11 cellular contexts compared by ENCODE assay signal in genomic region chr1:67261646-67262045, GRCh38. TPM values are rescaled to one million over a fixed set of nuclear protein-coding genes. Genes with fewer than 3 reads are reported as not detected.
DNase-seq lines count a peak whose midpoint lies in the region; ATAC-seq and TF ChIP-seq lines count a peak whose summit lies in the region.
"Had no signal": no experiment of that assay in that cellular context is flagged by ENCODE, and none has a peak within 500 bp of the region (broad histone marks: within the 10 kb centered on the region; RNA-seq: fewer than 3 reads in every experiment).

No MANE protein-coding gene starts in this region.

- H3K27me3 ChIP-seq in CD4-positive, alpha-beta T cell (ENCODE audit: control insufficient read depth, insufficient read depth, low read length): no peaks in the 10 kb centered on the region
- no peaks in the 10 kb centered on the region for H3K27me3 ChIP-seq in lower lobe of right lung (ENCODE audit: low read depth)
- no peaks in the 10 kb centered on the region for H3K27me3 ChIP-seq in smooth muscle cell (ENCODE audit: low read depth)

- peak; percentile 66 for ATAC-seq in CD4-positive, alpha-beta T cell (ENCODE audit: poor library complexity)
- ATAC-seq in HG03354 (IDR thresholded peaks at IDR 0.05; ENCODE audit: poor library complexity, severe bottlenecking, unreplicated experiment): peak; percentile 48
- ATAC-seq in activated T-cell treated with anti-CD3 and anti-CD28 coated beads, Interleukin-2, amount 50 U/mL, for 72 hours (replicated peaks in 1 of 2): peak; percentile 44 to 57
- no peak for ATAC-seq in lower lobe of right lung
- no peak for ATAC-seq in GM21737 (IDR thresholded peaks at IDR 0.05; ENCODE audit: unreplicated experiment)
- no peak for ATAC-seq in HG02588 (IDR thresholded peaks at IDR 0.05; ENCODE audit: unreplicated experiment)
- ATAC-seq: stimulated activated memory B cell treated with anti-CD40 and anti-IgM and Interleukin-4, amounts not matched to agents 10 μg/mL and 1 μg/mL and 100 μg/mL, for 72 hours had no signal

- no peaks in the 10 kb centered on the region for H3K36me3 Mint-ChIP-seq in CD4-positive, alpha-beta T cell (ENCODE audit: low read depth)
- H3K36me3 Mint-ChIP-seq in activated T-cell treated with anti-CD3 and anti-CD28 coated beads, Interleukin-2, amount 50 U/mL, for 72 hours (ENCODE audit: insufficient read depth in 2 of 2): no peaks in the 10 kb centered on the region
- H3K36me3 Mint-ChIP-seq: IgD-negative memory B cell; stimulated activated memory B cell treated with anti-CD40 and anti-IgM and Interleukin-4, amounts not matched to agents 10 μg/mL and 1 μg/mL and 100 μg/mL, for 72 hours had no signal

- no peaks in the 10 kb centered on the region for H3K79me2 ChIP-seq in smooth muscle cell (ENCODE audit: low read depth)

- CTCF ChIA-PET in CD4-positive, alpha-beta T cell (lab: Charles Lee): interaction anchor here (0.6 to 1.7 kb wide), 2 partner anchors 13 to 36 kb away, joined by 3 to 5 read pairs; no protein-coding TSS in a partner anchor

- POLR2A ChIA-PET in CD4-positive, alpha-beta T cell (lab: Charles Lee): interaction anchor here (0.8 kb wide), 1 partner anchor 22 kb away, joined by 3 read pairs; no protein-coding TSS in a partner anchor

- H3K4me1 ChIP-seq in lower lobe of right lung (no peaks in the 10 kb centered on the region), smooth muscle cell (ENCODE audit: low read depth) (no peaks in the 10 kb centered on the region)

- no peaks in the 10 kb centered on the region for H3F3A ChIP-seq in smooth muscle cell (ENCODE audit: low read depth)

- no peaks in the 10 kb centered on the region for H3K9me3 ChIP-seq in CD4-positive, alpha-beta T cell (ENCODE audit: control insufficient read depth, low read length)
- H3K9me3 ChIP-seq in lower lobe of right lung (no peaks in the 10 kb centered on the region), smooth muscle cell (replicated peaks; ENCODE audit: low read depth) (no peaks in the 10 kb centered on the region)

- no peaks in the 10 kb centered on the region for H3K9me3 Mint-ChIP-seq in CD4-positive, alpha-beta T cell
- H3K9me3 Mint-ChIP-seq in activated T-cell treated with anti-CD3 and anti-CD28 coated beads, Interleukin-2, amount 50 U/mL, for 72 hours: no peaks in the 10 kb centered on the region
- H3K9me3 Mint-ChIP-seq: IgD-negative memory B cell; stimulated activated memory B cell treated with anti-CD40 and anti-IgM and Interleukin-4, amounts not matched to agents 10 μg/mL and 1 μg/mL and 100 μg/mL, for 72 hours had no signal

- H4K20me1 ChIP-seq in smooth muscle cell (ENCODE audit: low read depth): no peaks in the 10 kb centered on the region

- H3K4me3 Mint-ChIP-seq in CD4-positive, alpha-beta T cell: no peak overlapping the region
- peak overlapping the region in 1 of 2 donors; percentile 34 for H3K4me3 Mint-ChIP-seq in activated T-cell treated with anti-CD3 and anti-CD28 coated beads, Interleukin-2, amount 50 U/mL, for 72 hours
- H3K4me3 Mint-ChIP-seq: IgD-negative memory B cell; stimulated activated memory B cell treated with anti-CD40 and anti-IgM and Interleukin-4, amounts not matched to agents 10 μg/mL and 1 μg/mL and 100 μg/mL, for 72 hours had no signal

- no peak overlapping the region for H3K27ac ChIP-seq in CD4-positive, alpha-beta T cell (ENCODE audit: low read depth, low read length)
- H3K27ac ChIP-seq in lower lobe of right lung (no peak overlapping the region), smooth muscle cell (ENCODE audit: low read depth) (no peak overlapping the region)
- H3K27ac ChIP-seq: dorsolateral prefrontal cortex had no signal

- H3K36me3 ChIP-seq in lower lobe of right lung (no peaks in the 10 kb centered on the region), smooth muscle cell (ENCODE audit: low read depth) (no peaks in the 10 kb centered on the region)

- H3K4me2 ChIP-seq in smooth muscle cell: no peak overlapping the region

- peaks cover 29% of the 10 kb centered on the region for H3K4me1 Mint-ChIP-seq in CD4-positive, alpha-beta T cell (ENCODE audit: low read depth)
- peaks cover 37% of the 10 kb centered on the region for H3K4me1 Mint-ChIP-seq in activated T-cell treated with anti-CD3 and anti-CD28 coated beads, Interleukin-2, amount 50 U/mL, for 72 hours (ENCODE audit: low read depth)

- no peak overlapping the region for H3K9ac ChIP-seq in smooth muscle cell (ENCODE audit: low read depth)

- no peaks in the 10 kb centered on the region for H3K27me3 Mint-ChIP-seq in CD4-positive, alpha-beta T cell
- no peaks in the 10 kb centered on the region for H3K27me3 Mint-ChIP-seq in activated T-cell treated with anti-CD3 and anti-CD28 coated beads, Interleukin-2, amount 50 U/mL, for 72 hours (ENCODE audit: low read depth)

- intact Hi-C loops in CD4-positive, alpha-beta T cell (cut with DNase I, micrococcal nuclease): no loop called here
- intact Hi-C loops in lower lobe of right lung (cut with DNase I): no loop called here

- H2AFZ ChIP-seq in smooth muscle cell (ENCODE audit: low read depth): no peak overlapping the region

- H3K27ac Mint-ChIP-seq in CD4-positive, alpha-beta T cell: no peak overlapping the region
- H3K27ac Mint-ChIP-seq in activated T-cell treated with anti-CD3 and anti-CD28 coated beads, Interleukin-2, amount 50 U/mL, for 72 hours: no peak overlapping the region
- H3K27ac Mint-ChIP-seq: IgD-negative memory B cell; stimulated activated memory B cell treated with anti-CD40 and anti-IgM and Interleukin-4, amounts not matched to agents 10 μg/mL and 1 μg/mL and 100 μg/mL, for 72 hours had no signal

- DNase-seq in CD4-positive, alpha-beta T cell: peak in 6 of 10 experiments; percentile 2 to 36 (median 12)
- peak in 1 of 2 donors; percentile 37 for DNase-seq in activated T-cell treated with anti-CD3 and anti-CD28 coated beads, Interleukin-2, amount 50 U/mL, for 72 hours
- DNase-seq in lower lobe of right lung: no peak
- no peak for DNase-seq in smooth muscle cell (lab: John Stamatoyannopoulos, UW; ENCODE audit: unreplicated experiment)
- DNase-seq in NCI-H2196 (lab: John Stamatoyannopoulos, UW; ENCODE audit: unreplicated experiment): no peak
- DNase-seq: dorsolateral prefrontal cortex had no signal

- 32% methylated on average over 4 of the region's 4 CpGs for WGBS in smooth muscle cell (ENCODE audit: low lambda C conversion rate)

- H3K4me3 ChIP-seq in lower lobe of right lung (no peak overlapping the region), smooth muscle cell (no peak overlapping the region)
- H3K4me3 ChIP-seq: dorsolateral prefrontal cortex had no signal

- TF ChIP-seq CTCF in CD4-positive, alpha-beta T cell (IDR thresholded peaks at IDR 0.05): no peak
- TF ChIP-seq CTCF in lower lobe of right lung (IDR thresholded peaks at IDR 0.05): peak; percentile 8
- TF ChIP-seq CTCF in smooth muscle cell (IDR thresholded peaks at IDR 0.05; ENCODE audit: borderline replicate concordance, insufficient read depth, poor library complexity, severe bottlenecking): no peak

RNA-seq across cellular contexts. Expression of gene IL12RB2, which starts 46.0 kb away (rescaled TPM):
- 1 to 10 TPM in 1 of 2 experiments, under 1 TPM in 1; 0.98 to 1.2 TPM for total RNA-seq in CD4-positive, alpha-beta T cell
- total RNA-seq in activated T-cell treated with anti-CD3 and anti-CD28 coated beads, Interleukin-2, amount 50 U/mL, for 72 hours: 100 to 1,000 TPM; 128 to 136 TPM
- 1.3 TPM for total RNA-seq in lower lobe of right lung
- total RNA-seq in smooth muscle cell: 0.49 TPM in 1 of 2 replicates, not detected in the other
- 0.50 TPM in 1 of 2 replicates, not detected in the other for polyA plus RNA-seq in smooth muscle cell

Comparison
In these comparisons a context has a peak if more than half of its experiments do, and no peak if none do; other contexts are left out.
1. ATAC-seq: peak in CD4-positive, alpha-beta T cell (single experiment), HG03354 (single experiment) and activated T-cell treated with anti-CD3 and anti-CD28 coated beads, Interleukin-2, amount 50 U/mL, for 72 hours (2 of 2); none in lower lobe of right lung (0 of 2), GM21737 (single experiment) and HG02588 (single experiment).
2. DNase-seq: peak in CD4-positive, alpha-beta T cell (6 of 10); none in lower lobe of right lung (single experiment), smooth muscle cell (single experiment) and NCI-H2196 (single experiment).
3. RNA of gene IL12RB2, which starts 46.0 kb away (total RNA-seq): 128 to 136 TPM in activated T-cell treated with anti-CD3 and anti-CD28 coated beads, Interleukin-2, amount 50 U/mL, for 72 hours; 1.3 TPM in lower lobe of right lung (single experiment), 0.98 to 1.2 TPM in CD4-positive, alpha-beta T cell and 0.49 TPM in smooth muscle cell; every median in the first group is over 10 times any median in the second.